8 cellular contexts compared by ENCODE assay signal in the genomic region with DNA sequence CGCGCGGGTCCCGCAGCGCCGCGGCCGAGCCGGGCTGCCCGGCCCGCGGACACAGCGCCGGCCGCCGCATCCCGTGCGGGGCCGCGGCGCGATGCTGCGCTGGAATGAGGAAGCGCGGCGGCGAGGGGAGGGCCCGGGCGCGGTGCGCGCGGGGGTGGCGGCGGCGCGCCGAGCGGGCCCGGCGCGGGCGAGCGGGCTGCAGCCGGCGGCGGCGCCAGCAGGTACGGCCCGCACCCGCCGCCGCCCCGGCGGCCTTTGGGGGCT. TPM values are rescaled to one million over a fixed set of nuclear protein-coding genes. Genes with fewer than 3 reads are reported as not detected.
DNase-seq lines count a peak whose midpoint lies in the region; ATAC-seq lines count a peak whose summit lies in the region.

No MANE protein-coding gene starts in this region.

- peaks cover 43% of the 10 kb centered on the region for H3K4me1 Mint-ChIP-seq in activated T-cell treated with anti-CD3 and anti-CD28 coated beads, Interleukin-2, amount 50 U/mL, for 4 hours (ENCODE audit: low read depth)
- peaks cover 25 to 54% (median 32%) of the 10 kb centered on the region in 3 donors for H3K4me1 Mint-ChIP-seq in naive B cell

- no peak overlapping the region for H3K27ac Mint-ChIP-seq in naive B cell

- no peak overlapping the region for H3K4me3 Mint-ChIP-seq in activated T-cell treated with anti-CD3 and anti-CD28 coated beads, Interleukin-2, amount 50 U/mL, for 4 hours
- peak overlapping the region in 3 of 8 donors; percentile 44 to 99 (median 83) for H3K4me3 Mint-ChIP-seq in naive B cell

- no peaks in the 10 kb centered on the region for H3K9me3 Mint-ChIP-seq in activated T-cell treated with anti-CD3 and anti-CD28 coated beads, Interleukin-2, amount 50 U/mL, for 4 hours
- H3K9me3 Mint-ChIP-seq in naive B cell = no peaks in the 10 kb centered on the region

- ATAC-seq in activated T-cell treated with anti-CD3 and anti-CD28 coated beads, Interleukin-2, amount 50 U/mL, for 4 hours = peak; percentile 48
- peak; percentile 19 for ATAC-seq in HG03103 (IDR thresholded peaks at IDR 0.05; ENCODE audit: low read depth, unreplicated experiment)
- peak; percentile 46 to 53 for ATAC-seq in naive B cell (ENCODE audit: low read depth in 2 of 2)

- no peaks in the 10 kb centered on the region for H3K27me3 Mint-ChIP-seq in activated T-cell treated with anti-CD3 and anti-CD28 coated beads, Interleukin-2, amount 50 U/mL, for 4 hours (ENCODE audit: low read depth)
- no peaks in the 10 kb centered on the region for H3K27me3 Mint-ChIP-seq in naive B cell

- no peak for DNase-seq in activated T-cell treated with anti-CD3 and anti-CD28 coated beads, Interleukin-2, amount 50 U/mL, for 4 hours
- no peak for DNase-seq in activated T-cell treated with anti-CD3 and anti-CD28 coated beads, Interleukin-2, amount 50 U/mL, for 48 hours
- DNase-seq in astrocyte of the hippocampus (ENCODE audit: low read depth, low spot score) (peak; percentile 25), naive B cell (peak; percentile 62), kidney glomerular epithelial cell (lab: John Stamatoyannopoulos, UW) (no peak), hepatic stellate cell (ENCODE audit: low spot score) (no peak)
- no peak for DNase-seq in stimulated activated CD4-positive, alpha-beta T cell treated with anti-CD3 and anti-CD28 coated beads, Interleukin-12 subunit alpha, Interleukin-12 subunit beta, amount 100 ng/mL, for 4 hours

- peaks cover 17% of the 10 kb centered on the region for H3K36me3 Mint-ChIP-seq in activated T-cell treated with anti-CD3 and anti-CD28 coated beads, Interleukin-2, amount 50 U/mL, for 4 hours (ENCODE audit: insufficient read depth)
- peaks cover 0 to 10% of the 10 kb centered on the region in 2 donors for H3K36me3 Mint-ChIP-seq in naive B cell

RNA-seq across cellular contexts. Expression of gene IKZF1, which starts 0.7 kb away (rescaled TPM):
- total RNA-seq in activated T-cell treated with anti-CD3 and anti-CD28 coated beads, Interleukin-2, amount 50 U/mL, for 4 hours = 100 to 1,000 TPM; 168 to 229 (median 228) TPM
- polyA plus RNA-seq in naive B cell (ENCODE audit: low read depth in 6 of 6) = 100 to 1,000 TPM; 127 to 347 (median 205) TPM

Comparison
In these comparisons a context has a peak if more than half of its experiments do, and no peak if none do; other contexts are left out.
1. DNase-seq: peak in astrocyte of the hippocampus (single experiment) and naive B cell (single experiment); none in activated T-cell treated with anti-CD3 and anti-CD28 coated beads, Interleukin-2, amount 50 U/mL, for 4 hours (single experiment), activated T-cell treated with anti-CD3 and anti-CD28 coated beads, Interleukin-2, amount 50 U/mL, for 48 hours (0 of 2), stimulated activated CD4-positive, alpha-beta T cell treated with anti-CD3 and anti-CD28 coated beads, Interleukin-12 subunit alpha, Interleukin-12 subunit beta, amount 100 ng/mL, for 4 hours (single experiment), kidney glomerular epithelial cell (single experiment) and hepatic stellate cell (single experiment).
2. Peak in every context shown above with its lines, with median percentiles within 50 percentile points of each other: ATAC-seq.